ENCODE assay signal across 8 cellular contexts in the genomic region with DNA sequence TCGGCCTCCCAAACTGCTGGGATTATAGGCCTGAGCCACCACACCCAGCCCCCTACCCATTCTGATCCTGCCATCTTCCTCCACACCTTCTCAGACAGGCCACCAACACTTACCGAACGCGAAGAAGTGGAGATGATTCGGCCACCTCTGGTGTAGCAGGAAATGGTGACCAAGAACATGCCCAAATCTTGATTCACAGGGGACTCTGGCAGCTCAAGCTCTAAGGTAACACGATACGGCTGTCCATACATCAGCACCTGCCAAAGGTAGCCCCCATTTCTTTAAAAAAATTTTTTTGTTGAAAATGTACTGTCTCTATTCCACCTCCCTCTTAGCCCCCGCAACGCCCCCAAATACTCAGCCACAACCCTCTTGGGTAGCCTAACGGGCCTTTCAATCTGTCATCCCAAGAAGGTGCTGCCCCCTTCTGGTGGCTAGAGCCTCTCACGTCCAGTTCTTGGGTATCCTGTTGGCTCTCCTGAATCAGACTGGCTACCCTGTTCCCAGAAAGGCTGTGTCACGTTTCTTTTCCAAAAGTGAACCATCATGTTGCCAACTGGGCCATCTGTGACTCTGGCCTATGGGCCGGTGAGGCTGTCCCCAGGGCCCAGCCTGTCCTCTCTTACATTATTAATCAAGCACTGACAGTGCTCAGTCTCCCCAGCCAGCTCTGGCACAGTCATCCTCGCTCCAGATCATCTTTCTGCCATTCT. TPM values are rescaled to one million over a fixed set of nuclear protein-coding genes. Genes with fewer than 3 reads are reported as not detected.
DNase-seq lines count a peak whose midpoint lies in the region; ATAC-seq and TF ChIP-seq lines count a peak whose summit lies in the region.

No MANE protein-coding gene starts in this region.

- ATAC-seq in gastrocnemius medialis, result peak; percentile 98 to 99
- ATAC-seq in GM21390 (IDR thresholded peaks at IDR 0.05; ENCODE audit: unreplicated experiment), result no peak
- no peak for ATAC-seq in GM21529 (IDR thresholded peaks at IDR 0.05; ENCODE audit: unreplicated experiment)

- H3K4me2 ChIP-seq in MM.1S (ENCODE audit: low read depth, low read length), result no peak overlapping the region

- no peak overlapping the region for H2AFZ ChIP-seq in MM.1S (ENCODE audit: low read length)

- intact Hi-C loops in gastrocnemius medialis (cut with DNase I; ENCODE audit: low total_unique reads), result loop anchor here (1.0 to 5.0 kb wide), 5 partner anchors 13 to 299 kb away; partner anchors contain the start of genes EML3, INTS5 and ROM1

- H3K4me3 ChIP-seq in MM.1S (ENCODE audit: low read length) (no peak overlapping the region), right atrium auricular region (no peak overlapping the region), gastrocnemius medialis (no peak overlapping the region)

- no peaks in the 10 kb centered on the region for H4K20me1 ChIP-seq in MM.1S (ENCODE audit: insufficient read depth, low read length)

- H3K27ac ChIP-seq in MM.1S (ENCODE audit: low read length) (no peak overlapping the region), right atrium auricular region (no peak overlapping the region), gastrocnemius medialis (peak overlapping the region; percentile 65 to 88 (median 84))

- H3K27me3 ChIP-seq in MM.1S (replicated peaks; ENCODE audit: insufficient read depth, low read length) (no peaks in the 10 kb centered on the region), right atrium auricular region (no peaks in the 10 kb centered on the region), gastrocnemius medialis (no peaks in the 10 kb centered on the region)

- no peaks in the 10 kb centered on the region for H3K9me2 ChIP-seq in MM.1S (replicated peaks; ENCODE audit: insufficient read depth, low read length)

- H3F3A ChIP-seq in MM.1S (ENCODE audit: insufficient read depth, low read length), result no peaks in the 10 kb centered on the region

- in situ Hi-C loops in gastrocnemius medialis (cut with MboI; ENCODE audit: low sequenced_read_pairs in 4 of 4), result loop anchor here in 3 of 4 donors (10.0 to 25.0 kb wide), 2 partner anchors 307 to 310 kb away; no protein-coding TSS in a partner anchor

- DNase-seq in ELR (ENCODE audit: low read depth), result peak; percentile 83
- peak; percentile 70 for DNase-seq in MM.1S
- DNase-seq in T-helper 2 cell, result peak; percentile 40 to 78 (median 55)
- DNase-seq in anterior cingulate cortex (lab: John Stamatoyannopoulos, UW), result peak in 45 of 58 donors; percentile 11 to 71 (median 40)
- peak; percentile 89 for DNase-seq in right atrium auricular region (ENCODE audit: low spot score)
- peak; percentile 84 to 92 for DNase-seq in gastrocnemius medialis

- H3K9me3 ChIP-seq in MM.1S (replicated peaks; ENCODE audit: insufficient read depth, low read length) (no peaks in the 10 kb centered on the region), right atrium auricular region (no peaks in the 10 kb centered on the region), gastrocnemius medialis (no peaks in the 10 kb centered on the region)

- no peak overlapping the region for H3K9ac ChIP-seq in MM.1S (ENCODE audit: low read length)

- TF ChIP-seq CTCF in MM.1S (IDR thresholded peaks at IDR 0.05; ENCODE audit: low read length), result peak; percentile 83
- peak; percentile 72 to 83 for TF ChIP-seq CTCF in right atrium auricular region (IDR thresholded peaks at IDR 0.05)
- TF ChIP-seq CTCF in gastrocnemius medialis (IDR thresholded peaks at IDR 0.05 in 4 of 5, conservative IDR thresholded peaks at IDR 0.05 in 1 of 5), result peak; percentile 85 to 90 (median 88)

- no peaks in the 10 kb centered on the region for H3K79me2 ChIP-seq in MM.1S (ENCODE audit: low read length)

- no peaks in the 10 kb centered on the region for H3K36me3 ChIP-seq in MM.1S (replicated peaks; ENCODE audit: insufficient read depth, low read length)
- peaks cover 31% of the 10 kb centered on the region for H3K36me3 ChIP-seq in right atrium auricular region
- peaks cover 0 to 38% of the 10 kb centered on the region in 2 donors for H3K36me3 ChIP-seq in gastrocnemius medialis

- H3K4me1 ChIP-seq in MM.1S (ENCODE audit: low read length) (no peaks in the 10 kb centered on the region), right atrium auricular region (peaks cover 0 to 14% of the 10 kb centered on the region in 2 donors), gastrocnemius medialis (peaks cover 20 to 27% of the 10 kb centered on the region in 2 donors)

- peak in 1 of 2 donors; percentile 24 for TF ChIP-seq POLR2A in gastrocnemius medialis (IDR thresholded peaks at IDR 0.05)

RNA-seq across cellular contexts. Expression of gene LRRN4CL, which starts 5.3 kb away (rescaled TPM):
- total RNA-seq in right atrium auricular region (1 to 10 TPM; 1.5 to 3.0 TPM), gastrocnemius medialis (1 to 10 TPM; 3.7 to 6.4 (median 5.9) TPM)

RNA-seq across cellular contexts. Expression of gene BSCL2, which starts 12.6 kb away (rescaled TPM):
- 10 to 100 TPM; 18.6 to 23.0 TPM for total RNA-seq in right atrium auricular region
- total RNA-seq in gastrocnemius medialis, result 100 to 1,000 TPM in 1 of 4 donors, 10 to 100 TPM in 3; 33.4 to 114 (median 55.6) TPM

RNA-seq across cellular contexts. Expression of gene GNG3, which starts 12.9 kb away (rescaled TPM):
- not detected for total RNA-seq in right atrium auricular region
- not detected for total RNA-seq in gastrocnemius medialis

RNA-seq across cellular contexts. Expression of gene UBXN1, which starts 15.7 kb away (rescaled TPM):
- total RNA-seq in right atrium auricular region (100 to 1,000 TPM in 1 of 2 donors, 10 to 100 TPM in 1; 77.4 to 116 TPM), gastrocnemius medialis (100 to 1,000 TPM; 216 to 450 (median 265) TPM)

RNA-seq across cellular contexts. Expression of gene LBHD1, which starts 22.5 kb away (rescaled TPM):
- total RNA-seq in right atrium auricular region, result 1 to 10 TPM; 2.3 to 2.4 TPM
- total RNA-seq in gastrocnemius medialis, result 1 to 10 TPM in 2 of 4 donors, under 1 TPM in 2; 0.82 to 2.1 (median 1.1) TPM

Comparison
In these comparisons a context has a peak if more than half of its experiments do, and no peak if none do; other contexts are left out.
1. H3K27ac ChIP-seq: peak in gastrocnemius medialis (4 of 4); none in MM.1S (single experiment) and right atrium auricular region (0 of 2).
2. ATAC-seq: peak in gastrocnemius medialis (2 of 2); none in GM21390 (single experiment) and GM21529 (single experiment).
3. Peak in every context shown above with its lines, with median percentiles within 50 percentile points of each other: DNase-seq and CTCF ChIP-seq.